2 cellular contexts compared by ENCODE assay signal in the genomic region with DNA sequence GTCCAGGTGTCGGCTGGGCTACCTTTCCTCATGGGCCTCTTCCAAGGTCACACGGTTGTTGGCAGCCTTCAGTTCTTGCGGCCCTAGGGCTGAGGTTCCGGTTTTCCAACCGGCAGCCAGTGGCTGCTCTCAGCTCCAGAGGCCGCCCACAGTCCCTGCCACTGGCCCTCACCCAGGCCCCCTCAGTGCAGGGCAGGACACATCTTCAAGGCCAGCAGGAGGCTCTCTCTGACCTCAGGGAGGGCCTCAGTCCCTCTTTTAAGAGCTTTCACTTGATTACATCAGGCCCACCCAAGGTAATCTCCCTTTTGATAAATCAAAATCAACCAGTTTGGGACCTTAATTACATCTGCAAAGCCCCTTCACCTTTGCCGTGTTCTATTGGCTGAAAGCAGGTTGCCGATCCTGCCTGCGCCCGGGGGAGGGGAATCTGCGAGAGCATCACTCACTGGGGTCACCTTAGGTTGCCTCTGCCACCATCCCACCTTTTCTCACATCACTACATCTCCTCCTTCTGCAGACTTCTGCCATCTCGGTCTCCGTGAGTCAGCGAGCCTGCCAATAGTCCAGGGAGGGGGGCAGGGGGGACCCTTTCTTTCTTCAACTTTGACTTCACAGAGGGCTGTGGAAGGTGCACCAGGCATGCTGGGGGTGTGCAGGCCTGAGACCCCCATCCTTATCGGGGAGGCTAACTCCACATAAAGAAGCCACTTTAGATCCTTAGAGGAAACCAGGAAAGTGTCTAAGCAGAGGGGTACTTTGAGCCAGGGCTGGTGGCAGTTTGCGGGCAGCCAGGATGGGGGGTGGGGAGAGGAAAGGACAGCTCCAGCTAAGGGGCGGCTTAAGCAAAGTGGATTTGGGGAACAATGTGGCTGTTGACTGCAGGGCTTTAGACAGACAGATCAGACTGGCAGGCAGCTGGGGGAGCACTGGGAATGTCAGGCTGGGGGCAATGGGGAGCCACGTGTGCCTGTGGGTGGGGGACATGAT.
TF ChIP-seq lines count a peak whose summit lies in the region.

No MANE protein-coding gene starts in this region.

TF ChIP-seq in SK-N-SH, 30 proteins besides CTCF, POLR2A, EP300 and RAD21:
- TF ChIP-seq MXI1 (IDR thresholded peaks at IDR 0.05; ENCODE audit: low read depth, low read length) = no peak
- TF ChIP-seq, protein P1, sequence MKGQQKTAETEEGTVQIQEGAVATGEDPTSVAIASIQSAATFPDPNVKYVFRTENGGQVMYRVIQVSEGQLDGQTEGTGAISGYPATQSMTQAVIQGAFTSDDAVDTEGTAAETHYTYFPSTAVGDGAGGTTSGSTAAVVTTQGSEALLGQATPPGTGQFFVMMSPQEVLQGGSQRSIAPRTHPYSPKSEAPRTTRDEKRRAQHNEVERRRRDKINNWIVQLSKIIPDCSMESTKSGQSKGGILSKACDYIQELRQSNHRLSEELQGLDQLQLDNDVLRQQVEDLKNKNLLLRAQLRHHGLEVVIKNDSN (IDR thresholded peaks at IDR 0.05; ENCODE audit: borderline replicate concordance, low read depth) = no peak
- TF ChIP-seq FOXM1 (IDR thresholded peaks at IDR 0.05; ENCODE audit: low read depth) = no peak
- no peak for TF ChIP-seq POLR2AphosphoS5 (IDR thresholded peaks at IDR 0.05; ENCODE audit: low read depth, low read length)
- TF ChIP-seq, protein P2, sequence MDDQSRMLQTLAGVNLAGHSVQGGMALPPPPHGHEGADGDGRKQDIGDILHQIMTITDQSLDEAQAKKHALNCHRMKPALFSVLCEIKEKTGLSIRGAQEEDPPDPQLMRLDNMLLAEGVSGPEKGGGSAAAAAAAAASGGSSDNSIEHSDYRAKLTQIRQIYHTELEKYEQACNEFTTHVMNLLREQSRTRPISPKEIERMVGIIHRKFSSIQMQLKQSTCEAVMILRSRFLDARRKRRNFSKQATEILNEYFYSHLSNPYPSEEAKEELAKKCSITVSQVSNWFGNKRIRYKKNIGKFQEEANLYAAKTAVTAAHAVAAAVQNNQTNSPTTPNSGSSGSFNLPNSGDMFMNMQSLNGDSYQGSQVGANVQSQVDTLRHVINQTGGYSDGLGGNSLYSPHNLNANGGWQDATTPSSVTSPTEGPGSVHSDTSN (IDR thresholded peaks at IDR 0.05) = no peak
- no peak for TF ChIP-seq EZH2phosphoT487 (IDR thresholded peaks at IDR 0.05; ENCODE audit: borderline replicate concordance, low read depth)
- TF ChIP-seq FOSL2 (IDR thresholded peaks at IDR 0.05; ENCODE audit: borderline replicate concordance, low read depth) = no peak
- TF ChIP-seq GATA2 (CRISPR knock-in tag; IDR thresholded peaks at IDR 0.05) = no peak
- TF ChIP-seq GABPA (IDR thresholded peaks at IDR 0.05; ENCODE audit: low read depth) = no peak
- no peak for TF ChIP-seq CHD2 (IDR thresholded peaks at IDR 0.05; ENCODE audit: low read length, partially characterized antibody)
- TF ChIP-seq TEAD4 (IDR thresholded peaks at IDR 0.05; ENCODE audit: borderline replicate concordance, insufficient read depth) = no peak
- TF ChIP-seq NRF1 (IDR thresholded peaks at IDR 0.05; ENCODE audit: low read depth, low read length) = no peak
- no peak for TF ChIP-seq RXRA (IDR thresholded peaks at IDR 0.05; ENCODE audit: borderline replicate concordance, low read depth)
- no peak for TF ChIP-seq JUND (IDR thresholded peaks at IDR 0.05)
- no peak for TF ChIP-seq SIN3A (IDR thresholded peaks at IDR 0.05; ENCODE audit: borderline replicate concordance, low read depth, low read length)

TF ChIP-seq in SK-N-SH treated with all-trans-retinoic acid at 6 μM for 48 hours, 23 proteins besides CTCF, POLR2A, EP300 and RAD21:
- TF ChIP-seq OSR1 (CRISPR knock-in tag; IDR thresholded peaks at IDR 0.05) (no peak), CSRNP3 (CRISPR knock-in tag; IDR thresholded peaks at IDR 0.05) (no peak), ZFP30 (CRISPR knock-in tag; IDR thresholded peaks at IDR 0.05) (no peak), TCF4 (CRISPR knock-in tag; IDR thresholded peaks at IDR 0.05; ENCODE audit: borderline replicate concordance) (no peak), ARNTL (CRISPR knock-in tag; IDR thresholded peaks at IDR 0.05; ENCODE audit: borderline replicate concordance, low read depth) (no peak), ZNF8 (CRISPR knock-in tag; IDR thresholded peaks at IDR 0.05) (no peak), CSDC2 (CRISPR knock-in tag; IDR thresholded peaks at IDR 0.05) (no peak), GLIS3 (CRISPR knock-in tag; IDR thresholded peaks at IDR 0.05) (no peak), TOX (CRISPR knock-in tag; IDR thresholded peaks at IDR 0.05; ENCODE audit: borderline replicate concordance) (no peak), ZNF565 (CRISPR knock-in tag; conservative IDR thresholded peaks at IDR 0.05; ENCODE audit: low read depth) (no peak), ESRRG (CRISPR knock-in tag; IDR thresholded peaks at IDR 0.05) (no peak), SNAI2 (CRISPR knock-in tag; IDR thresholded peaks at IDR 0.05) (no peak), RARB (CRISPR knock-in tag; IDR thresholded peaks at IDR 0.05) (no peak)
- TF ChIP-seq, protein P3, sequence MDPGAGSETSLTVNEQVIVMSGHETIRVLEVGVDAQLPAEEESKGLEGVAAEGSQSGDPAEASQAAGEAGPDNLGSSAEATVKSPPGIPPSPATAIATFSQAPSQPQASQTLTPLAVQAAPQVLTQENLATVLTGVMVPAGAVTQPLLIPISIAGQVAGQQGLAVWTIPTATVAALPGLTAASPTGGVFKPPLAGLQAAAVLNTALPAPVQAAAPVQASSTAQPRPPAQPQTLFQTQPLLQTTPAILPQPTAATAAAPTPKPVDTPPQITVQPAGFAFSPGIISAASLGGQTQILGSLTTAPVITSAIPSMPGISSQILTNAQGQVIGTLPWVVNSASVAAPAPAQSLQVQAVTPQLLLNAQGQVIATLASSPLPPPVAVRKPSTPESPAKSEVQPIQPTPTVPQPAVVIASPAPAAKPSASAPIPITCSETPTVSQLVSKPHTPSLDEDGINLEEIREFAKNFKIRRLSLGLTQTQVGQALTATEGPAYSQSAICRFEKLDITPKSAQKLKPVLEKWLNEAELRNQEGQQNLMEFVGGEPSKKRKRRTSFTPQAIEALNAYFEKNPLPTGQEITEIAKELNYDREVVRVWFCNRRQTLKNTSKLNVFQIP (CRISPR knock-in tag; IDR thresholded peaks at IDR 0.05; ENCODE audit: borderline replicate concordance, low read depth) = no peak
- TF ChIP-seq, protein P4, sequence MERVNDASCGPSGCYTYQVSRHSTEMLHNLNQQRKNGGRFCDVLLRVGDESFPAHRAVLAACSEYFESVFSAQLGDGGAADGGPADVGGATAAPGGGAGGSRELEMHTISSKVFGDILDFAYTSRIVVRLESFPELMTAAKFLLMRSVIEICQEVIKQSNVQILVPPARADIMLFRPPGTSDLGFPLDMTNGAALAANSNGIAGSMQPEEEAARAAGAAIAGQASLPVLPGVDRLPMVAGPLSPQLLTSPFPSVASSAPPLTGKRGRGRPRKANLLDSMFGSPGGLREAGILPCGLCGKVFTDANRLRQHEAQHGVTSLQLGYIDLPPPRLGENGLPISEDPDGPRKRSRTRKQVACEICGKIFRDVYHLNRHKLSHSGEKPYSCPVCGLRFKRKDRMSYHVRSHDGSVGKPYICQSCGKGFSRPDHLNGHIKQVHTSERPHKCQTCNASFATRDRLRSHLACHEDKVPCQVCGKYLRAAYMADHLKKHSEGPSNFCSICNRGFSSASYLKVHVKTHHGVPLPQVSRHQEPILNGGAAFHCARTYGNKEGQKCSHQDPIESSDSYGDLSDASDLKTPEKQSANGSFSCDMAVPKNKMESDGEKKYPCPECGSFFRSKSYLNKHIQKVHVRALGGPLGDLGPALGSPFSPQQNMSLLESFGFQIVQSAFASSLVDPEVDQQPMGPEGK (CRISPR knock-in tag; IDR thresholded peaks at IDR 0.05; ENCODE audit: borderline replicate concordance) = no peak
